ENCODE assay signal across 1 cellular context in the genomic region with DNA sequence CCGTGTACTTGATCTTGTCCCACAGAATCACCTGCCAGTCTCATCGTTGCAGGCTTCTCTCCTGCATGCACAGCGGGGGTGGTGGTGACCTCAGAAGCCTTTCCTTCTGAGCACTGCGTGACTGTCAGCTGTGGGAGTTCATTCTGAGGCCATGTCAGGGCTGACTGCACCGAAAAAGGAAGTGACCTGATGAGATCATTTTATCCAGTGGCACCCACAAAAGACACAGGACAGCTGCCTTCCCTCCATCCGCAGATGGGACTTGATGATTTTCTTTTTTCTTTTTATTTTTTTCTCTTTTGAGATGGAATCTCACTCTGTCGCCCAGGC.
TF ChIP-seq lines count a peak whose summit lies in the region.

No MANE protein-coding gene starts in this region.

TF ChIP-seq in K562, 482 proteins besides CTCF, POLR2A, EP300 and RAD21 (continued from another document and continues in another):
- TF ChIP-seq ZNF57 (CRISPR knock-in tag; IDR thresholded peaks at IDR 0.05) (no peak), SNRNP70 (optimal IDR thresholded peaks at IDR 0.05; ENCODE audit: low read depth, low read length) (no peak), CBFA2T3 (IDR thresholded peaks at IDR 0.05) (peak; percentile 68), TRIM24 (IDR thresholded peaks at IDR 0.05) (peak; percentile 14 to 68; a peak in 1 of 4 replicates), CREB1 (IDR thresholded peaks at IDR 0.05) (no peak), CREB1 (CRISPR knock-in tag; IDR thresholded peaks at IDR 0.05) (0 out of 2 replicates have a peak, but pooled peaks have one; percentile 42), PRPF4 (IDR thresholded peaks at IDR 0.05; ENCODE audit: insufficient read depth, low read depth, low read length, poor library complexity, severe bottlenecking) (no peak), DPF2 (IDR thresholded peaks at IDR 0.05) (peak; percentile 45; the same call in 1 of the 2 replicates), ZNF282 (CRISPR knock-in tag; IDR thresholded peaks at IDR 0.05) (no peak), ZNF12 (CRISPR knock-in tag; IDR thresholded peaks at IDR 0.05) (no peak), ZNF695 (CRISPR knock-in tag; IDR thresholded peaks at IDR 0.05) (no peak), ETV1 (tag; conservative IDR thresholded peaks at IDR 0.05; ENCODE audit: low read depth) (0 out of 2 replicates have a peak, but pooled peaks have one; percentile 15), NFIX (CRISPR knock-in tag; IDR thresholded peaks at IDR 0.05; ENCODE audit: low read depth) (no peak), NCOR1 (IDR thresholded peaks at IDR 0.05) (peak; percentile 58), TAL1 (IDR thresholded peaks at IDR 0.05) (peak; percentile 19; the same call in 1 of the 2 replicates), CHD4 (IDR thresholded peaks at IDR 0.05; ENCODE audit: insufficient read depth, insufficient replicate concordance, low read depth, low read length, poor library complexity, severe bottlenecking) (no peak), KAT2B (IDR thresholded peaks at IDR 0.05; ENCODE audit: low read depth, low read length) (no peak), TCF3 (CRISPR knock-in tag; IDR thresholded peaks at IDR 0.05) (peak; percentile 40; the same call in 1 of the 2 replicates), SRF (CRISPR knock-in tag; IDR thresholded peaks at IDR 0.05) (peak in 1 of 2 experiments; percentile 52; a peak in 1 of 4 replicates), ZNF589 (CRISPR knock-in tag; IDR thresholded peaks at IDR 0.05; ENCODE audit: low read depth) (no peak), ATF7 (IDR thresholded peaks at IDR 0.05) (peak; percentile 93), RCOR1 (IDR thresholded peaks at IDR 0.05; ENCODE audit: borderline replicate concordance in 1 of 2, low read depth in 2 of 2, low read length in 2 of 2) (peak in 1 of 2 experiments; percentile 38; a peak in 2 of 4 replicates), PTRF (tag; IDR thresholded peaks at IDR 0.05) (no peak), MBD2 (IDR thresholded peaks at IDR 0.05; ENCODE audit: borderline replicate concordance, low read depth) (0 out of 2 replicates have a peak, but pooled peaks have one; percentile 43), DACH1 (IDR thresholded peaks at IDR 0.05; ENCODE audit: partially characterized antibody) (peak; percentile 76), EGR1 (conservative IDR thresholded peaks at IDR 0.05) (peak; percentile 77), ARID1B (IDR thresholded peaks at IDR 0.05) (peak; percentile 57), SMARCA4 (IDR thresholded peaks at IDR 0.05) (peak; percentile 56; the same call in 1 of the 2 replicates), SP1 (CRISPR knock-in tag; IDR thresholded peaks at IDR 0.05) (peak; percentile 31; the same call in 1 of the 2 replicates), PTBP1 (IDR thresholded peaks at IDR 0.05; ENCODE audit: low read depth, low read length) (no peak), CXXC5 (CRISPR knock-in tag; IDR thresholded peaks at IDR 0.05) (peak; percentile 62), WHSC1 (IDR thresholded peaks at IDR 0.05; ENCODE audit: low read length) (no peak), SMARCC2 (IDR thresholded peaks at IDR 0.05; ENCODE audit: low read depth) (no peak), JUND (IDR thresholded peaks at IDR 0.05; ENCODE audit: borderline replicate concordance, low read depth, low read length) (peak; percentile 91), JUND (tag; IDR thresholded peaks at IDR 0.05; ENCODE audit: borderline replicate concordance, low read depth, low read length) (peak; percentile 93; the same call in 2 of the 3 replicates), NR2C1 (IDR thresholded peaks at IDR 0.05) (peak; percentile 45), NR2C1 (tag; IDR thresholded peaks at IDR 0.05) (0 out of 2 replicates have a peak, but pooled peaks have one; percentile 20), ESRRA (IDR thresholded peaks at IDR 0.05; ENCODE audit: borderline replicate concordance, low read depth) (0 out of 2 replicates have a peak, but pooled peaks have one; percentile 30)
- TF ChIP-seq, protein P1, sequence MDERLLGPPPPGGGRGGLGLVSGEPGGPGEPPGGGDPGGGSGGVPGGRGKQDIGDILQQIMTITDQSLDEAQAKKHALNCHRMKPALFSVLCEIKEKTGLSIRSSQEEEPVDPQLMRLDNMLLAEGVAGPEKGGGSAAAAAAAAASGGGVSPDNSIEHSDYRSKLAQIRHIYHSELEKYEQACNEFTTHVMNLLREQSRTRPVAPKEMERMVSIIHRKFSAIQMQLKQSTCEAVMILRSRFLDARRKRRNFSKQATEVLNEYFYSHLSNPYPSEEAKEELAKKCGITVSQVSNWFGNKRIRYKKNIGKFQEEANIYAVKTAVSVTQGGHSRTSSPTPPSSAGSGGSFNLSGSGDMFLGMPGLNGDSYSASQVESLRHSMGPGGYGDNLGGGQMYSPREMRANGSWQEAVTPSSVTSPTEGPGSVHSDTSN (CRISPR knock-in tag; IDR thresholded peaks at IDR 0.05; ENCODE audit: low read depth) = no peak
- TF ChIP-seq, protein P1 (tag; conservative IDR thresholded peaks at IDR 0.05; ENCODE audit: low read depth) = peak; percentile 35; the same call in 1 of the 2 replicates
- TF ChIP-seq, protein P2, sequence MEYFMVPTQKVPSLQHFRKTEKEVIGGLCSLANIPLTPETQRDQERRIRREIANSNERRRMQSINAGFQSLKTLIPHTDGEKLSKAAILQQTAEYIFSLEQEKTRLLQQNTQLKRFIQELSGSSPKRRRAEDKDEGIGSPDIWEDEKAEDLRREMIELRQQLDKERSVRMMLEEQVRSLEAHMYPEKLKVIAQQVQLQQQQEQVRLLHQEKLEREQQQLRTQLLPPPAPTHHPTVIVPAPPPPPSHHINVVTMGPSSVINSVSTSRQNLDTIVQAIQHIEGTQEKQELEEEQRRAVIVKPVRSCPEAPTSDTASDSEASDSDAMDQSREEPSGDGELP (CRISPR knock-in tag; IDR thresholded peaks at IDR 0.05; ENCODE audit: borderline replicate concordance) = peak; percentile 98
- TF ChIP-seq, protein P3, sequence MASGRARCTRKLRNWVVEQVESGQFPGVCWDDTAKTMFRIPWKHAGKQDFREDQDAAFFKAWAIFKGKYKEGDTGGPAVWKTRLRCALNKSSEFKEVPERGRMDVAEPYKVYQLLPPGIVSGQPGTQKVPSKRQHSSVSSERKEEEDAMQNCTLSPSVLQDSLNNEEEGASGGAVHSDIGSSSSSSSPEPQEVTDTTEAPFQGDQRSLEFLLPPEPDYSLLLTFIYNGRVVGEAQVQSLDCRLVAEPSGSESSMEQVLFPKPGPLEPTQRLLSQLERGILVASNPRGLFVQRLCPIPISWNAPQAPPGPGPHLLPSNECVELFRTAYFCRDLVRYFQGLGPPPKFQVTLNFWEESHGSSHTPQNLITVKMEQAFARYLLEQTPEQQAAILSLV (tag; IDR thresholded peaks at IDR 0.05) = no peak
- TF ChIP-seq, protein P4, sequence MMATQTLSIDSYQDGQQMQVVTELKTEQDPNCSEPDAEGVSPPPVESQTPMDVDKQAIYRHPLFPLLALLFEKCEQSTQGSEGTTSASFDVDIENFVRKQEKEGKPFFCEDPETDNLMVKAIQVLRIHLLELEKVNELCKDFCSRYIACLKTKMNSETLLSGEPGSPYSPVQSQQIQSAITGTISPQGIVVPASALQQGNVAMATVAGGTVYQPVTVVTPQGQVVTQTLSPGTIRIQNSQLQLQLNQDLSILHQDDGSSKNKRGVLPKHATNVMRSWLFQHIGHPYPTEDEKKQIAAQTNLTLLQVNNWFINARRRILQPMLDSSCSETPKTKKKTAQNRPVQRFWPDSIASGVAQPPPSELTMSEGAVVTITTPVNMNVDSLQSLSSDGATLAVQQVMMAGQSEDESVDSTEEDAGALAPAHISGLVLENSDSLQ (IDR thresholded peaks at IDR 0.05) = peak; percentile 77
- TF ChIP-seq, protein P5, sequence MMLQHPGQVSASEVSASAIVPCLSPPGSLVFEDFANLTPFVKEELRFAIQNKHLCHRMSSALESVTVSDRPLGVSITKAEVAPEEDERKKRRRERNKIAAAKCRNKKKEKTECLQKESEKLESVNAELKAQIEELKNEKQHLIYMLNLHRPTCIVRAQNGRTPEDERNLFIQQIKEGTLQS (IDR thresholded peaks at IDR 0.05) = peak; percentile 86
- TF ChIP-seq, protein P5 (CRISPR knock-in tag; conservative IDR thresholded peaks at IDR 0.05) = 0 out of 2 replicates have a peak, but pooled peaks have one; percentile 64
- TF ChIP-seq, protein P6, sequence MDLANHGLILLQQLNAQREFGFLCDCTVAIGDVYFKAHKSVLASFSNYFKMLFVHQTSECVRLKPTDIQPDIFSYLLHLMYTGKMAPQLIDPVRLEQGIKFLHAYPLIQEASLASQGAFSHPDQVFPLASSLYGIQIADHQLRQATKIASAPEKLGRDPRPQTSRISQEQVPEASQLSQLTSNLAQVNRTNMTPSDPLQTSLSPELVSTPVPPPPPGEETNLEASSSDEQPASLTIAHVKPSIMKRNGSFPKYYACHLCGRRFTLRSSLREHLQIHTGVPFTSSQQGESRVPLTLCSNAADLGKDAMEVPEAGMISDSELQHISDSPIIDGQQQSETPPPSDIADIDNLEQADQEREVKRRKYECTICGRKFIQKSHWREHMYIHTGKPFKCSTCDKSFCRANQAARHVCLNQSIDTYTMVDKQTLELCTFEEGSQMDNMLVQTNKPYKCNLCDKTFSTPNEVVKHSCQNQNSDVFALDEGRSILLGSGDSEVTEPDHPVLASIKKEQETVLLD (IDR thresholded peaks at IDR 0.05) = no peak
- TF ChIP-seq, protein P7, sequence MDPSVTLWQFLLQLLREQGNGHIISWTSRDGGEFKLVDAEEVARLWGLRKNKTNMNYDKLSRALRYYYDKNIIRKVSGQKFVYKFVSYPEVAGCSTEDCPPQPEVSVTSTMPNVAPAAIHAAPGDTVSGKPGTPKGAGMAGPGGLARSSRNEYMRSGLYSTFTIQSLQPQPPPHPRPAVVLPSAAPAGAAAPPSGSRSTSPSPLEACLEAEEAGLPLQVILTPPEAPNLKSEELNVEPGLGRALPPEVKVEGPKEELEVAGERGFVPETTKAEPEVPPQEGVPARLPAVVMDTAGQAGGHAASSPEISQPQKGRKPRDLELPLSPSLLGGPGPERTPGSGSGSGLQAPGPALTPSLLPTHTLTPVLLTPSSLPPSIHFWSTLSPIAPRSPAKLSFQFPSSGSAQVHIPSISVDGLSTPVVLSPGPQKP (CRISPR knock-in tag; IDR thresholded peaks at IDR 0.05) = no peak
- TF ChIP-seq, protein P8, sequence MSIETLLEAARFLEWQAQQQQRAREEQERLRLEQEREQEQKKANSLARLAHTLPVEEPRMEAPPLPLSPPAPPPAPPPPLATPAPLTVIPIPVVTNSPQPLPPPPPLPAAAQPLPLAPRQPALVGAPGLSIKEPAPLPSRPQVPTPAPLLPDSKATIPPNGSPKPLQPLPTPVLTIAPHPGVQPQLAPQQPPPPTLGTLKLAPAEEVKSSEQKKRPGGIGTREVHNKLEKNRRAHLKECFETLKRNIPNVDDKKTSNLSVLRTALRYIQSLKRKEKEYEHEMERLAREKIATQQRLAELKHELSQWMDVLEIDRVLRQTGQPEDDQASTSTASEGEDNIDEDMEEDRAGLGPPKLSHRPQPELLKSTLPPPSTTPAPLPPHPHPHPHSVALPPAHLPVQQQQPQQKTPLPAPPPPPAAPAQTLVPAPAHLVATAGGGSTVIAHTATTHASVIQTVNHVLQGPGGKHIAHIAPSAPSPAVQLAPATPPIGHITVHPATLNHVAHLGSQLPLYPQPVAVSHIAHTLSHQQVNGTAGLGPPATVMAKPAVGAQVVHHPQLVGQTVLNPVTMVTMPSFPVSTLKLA (conservative IDR thresholded peaks at IDR 0.05) = 0 out of 4 replicates have a peak, but pooled peaks of 1 of the 2 experiments have one; percentile 21
- TF ChIP-seq, protein P9, sequence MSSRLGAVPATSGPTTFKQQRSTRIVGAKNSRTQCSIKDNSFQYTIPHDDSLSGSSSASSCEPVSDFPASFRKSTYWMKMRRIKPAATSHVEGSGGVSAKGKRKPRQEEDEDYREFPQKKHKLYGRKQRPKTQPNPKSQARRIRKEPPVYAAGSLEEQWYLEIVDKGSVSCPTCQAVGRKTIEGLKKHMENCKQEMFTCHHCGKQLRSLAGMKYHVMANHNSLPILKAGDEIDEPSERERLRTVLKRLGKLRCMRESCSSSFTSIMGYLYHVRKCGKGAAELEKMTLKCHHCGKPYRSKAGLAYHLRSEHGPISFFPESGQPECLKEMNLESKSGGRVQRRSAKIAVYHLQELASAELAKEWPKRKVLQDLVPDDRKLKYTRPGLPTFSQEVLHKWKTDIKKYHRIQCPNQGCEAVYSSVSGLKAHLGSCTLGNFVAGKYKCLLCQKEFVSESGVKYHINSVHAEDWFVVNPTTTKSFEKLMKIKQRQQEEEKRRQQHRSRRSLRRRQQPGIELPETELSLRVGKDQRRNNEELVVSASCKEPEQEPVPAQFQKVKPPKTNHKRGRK (tag; IDR thresholded peaks at IDR 0.05) = no peak
- TF ChIP-seq, protein P10, sequence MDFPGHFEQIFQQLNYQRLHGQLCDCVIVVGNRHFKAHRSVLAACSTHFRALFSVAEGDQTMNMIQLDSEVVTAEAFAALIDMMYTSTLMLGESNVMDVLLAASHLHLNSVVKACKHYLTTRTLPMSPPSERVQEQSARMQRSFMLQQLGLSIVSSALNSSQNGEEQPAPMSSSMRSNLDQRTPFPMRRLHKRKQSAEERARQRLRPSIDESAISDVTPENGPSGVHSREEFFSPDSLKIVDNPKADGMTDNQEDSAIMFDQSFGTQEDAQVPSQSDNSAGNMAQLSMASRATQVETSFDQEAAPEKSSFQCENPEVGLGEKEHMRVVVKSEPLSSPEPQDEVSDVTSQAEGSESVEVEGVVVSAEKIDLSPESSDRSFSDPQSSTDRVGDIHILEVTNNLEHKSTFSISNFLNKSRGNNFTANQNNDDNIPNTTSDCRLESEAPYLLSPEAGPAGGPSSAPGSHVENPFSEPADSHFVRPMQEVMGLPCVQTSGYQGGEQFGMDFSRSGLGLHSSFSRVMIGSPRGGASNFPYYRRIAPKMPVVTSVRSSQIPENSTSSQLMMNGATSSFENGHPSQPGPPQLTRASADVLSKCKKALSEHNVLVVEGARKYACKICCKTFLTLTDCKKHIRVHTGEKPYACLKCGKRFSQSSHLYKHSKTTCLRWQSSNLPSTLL (IDR thresholded peaks at IDR 0.05) = no peak
- TF ChIP-seq, protein P11, sequence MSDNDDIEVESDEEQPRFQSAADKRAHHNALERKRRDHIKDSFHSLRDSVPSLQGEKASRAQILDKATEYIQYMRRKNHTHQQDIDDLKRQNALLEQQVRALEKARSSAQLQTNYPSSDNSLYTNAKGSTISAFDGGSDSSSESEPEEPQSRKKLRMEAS (CRISPR knock-in tag; IDR thresholded peaks at IDR 0.05) = no peak
